Comparison of ENCODE assay signal across 8 cellular contexts in the genomic region with DNA sequence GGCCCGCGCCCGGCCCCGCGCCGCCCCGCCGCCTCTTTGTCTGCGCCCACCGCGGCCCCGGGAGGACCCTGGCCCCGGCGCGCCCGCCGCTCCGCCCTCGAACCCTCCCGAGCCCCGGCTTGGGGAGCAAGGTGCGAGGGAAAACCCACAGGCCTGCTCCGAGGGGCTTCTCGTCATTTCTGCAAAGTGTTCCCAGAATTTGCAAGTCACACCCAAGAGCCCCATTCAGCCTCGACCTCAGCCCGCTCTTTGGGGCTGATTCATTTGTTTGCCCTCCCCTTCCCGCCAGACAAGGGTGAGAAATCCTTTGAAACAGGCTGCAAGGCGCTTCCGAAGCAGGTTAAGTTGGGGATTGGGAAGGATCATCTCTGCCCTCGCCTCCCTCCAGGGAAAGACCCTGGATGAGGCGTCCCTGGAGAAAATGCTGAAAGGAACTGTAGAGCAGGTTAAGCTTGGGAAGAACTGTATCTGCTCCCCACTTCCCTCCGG. TPM values are rescaled to one million over a fixed set of nuclear protein-coding genes. Genes with fewer than 3 reads are reported as not detected.
DNase-seq lines count a peak whose midpoint lies in the region; ATAC-seq and TF ChIP-seq lines count a peak whose summit lies in the region.

No MANE protein-coding gene starts in this region.

- H3K27ac ChIP-seq in foreskin keratinocyte (peak overlapping the region; percentile 93), parathyroid adenoma (peak overlapping the region; percentile 99)

- no peaks in the 10 kb centered on the region for H3K36me3 ChIP-seq in parathyroid adenoma (ENCODE audit: control insufficient read depth, insufficient read depth, low read length)

- peak overlapping the region; percentile 80 for H3K9ac ChIP-seq in parathyroid adenoma

- no peaks in the 10 kb centered on the region for H3K27me3 ChIP-seq in foreskin keratinocyte
- H3K27me3 ChIP-seq in parathyroid adenoma (ENCODE audit: control insufficient read depth, insufficient read depth, low read length), result no peaks in the 10 kb centered on the region

- POLR2A ChIA-PET in AG04449 (lab: Yijun Ruan, JAX), result no interaction called here

- H3K79me2 ChIP-seq in parathyroid adenoma, result peaks cover 26% of the 10 kb centered on the region

- peak overlapping the region; percentile 77 for H3K4me2 ChIP-seq in parathyroid adenoma (ENCODE audit: low read length)

- H3K9me3 ChIP-seq in parathyroid adenoma (ENCODE audit: control insufficient read depth, low read length), result no peaks in the 10 kb centered on the region

- peaks cover 1 to 5% of the 10 kb centered on the region in 2 donors for H3K36me3 Mint-ChIP-seq in activated T-cell treated with anti-CD3 and anti-CD28 coated beads, Interleukin-2, amount 50 U/mL, for 72 hours (ENCODE audit: insufficient read depth in 2 of 2)

- H3K9me3 Mint-ChIP-seq in activated T-cell treated with anti-CD3 and anti-CD28 coated beads, Interleukin-2, amount 50 U/mL, for 72 hours, result no peaks in the 10 kb centered on the region

- no peak for TF ChIP-seq CTCF in AG04449 (IDR thresholded peaks at IDR 0.05; ENCODE audit: insufficient read depth, low read length, missing control alignments)
- TF ChIP-seq CTCF in foreskin keratinocyte (conservative IDR thresholded peaks at IDR 0.05), result no peak
- TF ChIP-seq CTCF in parathyroid adenoma (IDR thresholded peaks at IDR 0.05), result no peak

- peaks cover 45% of the 10 kb centered on the region for H3K4me1 Mint-ChIP-seq in activated T-cell treated with anti-CD3 and anti-CD28 coated beads, Interleukin-2, amount 50 U/mL, for 72 hours (ENCODE audit: low read depth)

- CTCF ChIA-PET in AG04449 (lab: Yijun Ruan, JAX), result interaction anchor here (1.1 to 2.8 kb wide), 5 partner anchors 17 to 49 kb away, joined by 4 to 8 read pairs (median 7); no protein-coding TSS in a partner anchor

- H3K27ac Mint-ChIP-seq in activated T-cell treated with anti-CD3 and anti-CD28 coated beads, Interleukin-2, amount 50 U/mL, for 72 hours, result peak overlapping the region; percentile 89

- H3K4me3 ChIP-seq in AG04449 (ENCODE audit: low read depth, low read length), result peak overlapping the region; percentile 64
- peak overlapping the region; percentile 55 for H3K4me3 ChIP-seq in parathyroid adenoma (ENCODE audit: low read depth, low read length)

- DNase-seq in AG04449 (ENCODE audit: low read depth, low spot score) (no peak), NCI-H345 (lab: John Stamatoyannopoulos, UW) (peak; percentile 45), foreskin keratinocyte (peak; percentile 34 to 65), kidney glomerular epithelial cell (lab: John Stamatoyannopoulos, UW) (no peak)
- peak; percentile 56 for DNase-seq in activated T-cell treated with anti-CD3 and anti-CD28 coated beads, Interleukin-2, amount 50 U/mL, for 72 hours

- H3K4me1 ChIP-seq in foreskin keratinocyte (peaks cover 6% of the 10 kb centered on the region), parathyroid adenoma (peaks cover 17% of the 10 kb centered on the region)

- ATAC-seq in GM21526 (IDR thresholded peaks at IDR 0.05; ENCODE audit: low FRiP score, unreplicated experiment), result peak; percentile 4
- peak; percentile 31 to 37 for ATAC-seq in activated T-cell treated with anti-CD3 and anti-CD28 coated beads, Interleukin-2, amount 50 U/mL, for 72 hours (replicated peaks in 1 of 2)
- peak; percentile 28 for ATAC-seq in foreskin keratinocyte
- ATAC-seq in GM18867 (IDR thresholded peaks at IDR 0.05; ENCODE audit: unreplicated experiment), result no peak

- no peaks in the 10 kb centered on the region for H3K27me3 Mint-ChIP-seq in activated T-cell treated with anti-CD3 and anti-CD28 coated beads, Interleukin-2, amount 50 U/mL, for 72 hours (ENCODE audit: low read depth)

- peak overlapping the region; percentile 89 to 91 for H3K4me3 Mint-ChIP-seq in activated T-cell treated with anti-CD3 and anti-CD28 coated beads, Interleukin-2, amount 50 U/mL, for 72 hours

- H2AFZ ChIP-seq in parathyroid adenoma, result peak overlapping the region; percentile 95

RNA-seq across cellular contexts. Expression of a gene that starts 0.3 kb away (rescaled TPM):
- total RNA-seq in activated T-cell treated with anti-CD3 and anti-CD28 coated beads, Interleukin-2, amount 50 U/mL, for 72 hours, result 100 to 1,000 TPM in 1 of 2 donors, 10 to 100 TPM in 1; 87.3 to 108 TPM
- total RNA-seq in foreskin keratinocyte, result 31.5 and 34.4 TPM in 2 replicates
- polyA plus RNA-seq in foreskin keratinocyte, result 6.6 and 6.8 TPM in 2 replicates

Comparison
In these comparisons a context has a peak if more than half of its experiments do, and no peak if none do; other contexts are left out.
1. DNase-seq: peak in NCI-H345 (single experiment), activated T-cell treated with anti-CD3 and anti-CD28 coated beads, Interleukin-2, amount 50 U/mL, for 72 hours (2 of 2) and foreskin keratinocyte (2 of 2); none in AG04449 (single experiment) and kidney glomerular epithelial cell (single experiment).